Comparison of ENCODE assay signal across 22 cellular contexts in genomic region chr18:10197097-10197496, GRCh38.
DNase-seq lines count a peak whose midpoint lies in the region; ATAC-seq and TF ChIP-seq lines count a peak whose summit lies in the region.
"Had no signal": no experiment of that assay in that cellular context is flagged by ENCODE, and none has a peak within 500 bp of the region (broad histone marks: within the 10 kb centered on the region; RNA-seq: fewer than 3 reads in every experiment).

No MANE protein-coding gene starts in this region.

- DNase-seq in A172 (ENCODE audit: low spot score) (peak; percentile 59), SW480 (ENCODE audit: low spot score) (peak; percentile 95), heart left ventricle (peak in 3 of 5 donors; percentile 47 to 71 (median 62)), mucosa of descending colon (peak in 2 of 3 donors; percentile 23 to 38), NCI-H187 treated with DMSO at 0.1 percent for 48 hours (lab: John Stamatoyannopoulos, UW) (no peak)
- DNase-seq in activated CD4-positive, CD25-positive, alpha-beta regulatory T cell treated with anti-CD3 and anti-CD28 coated beads, Interleukin-2, amount 50 U/mL, for 72 hours = no peak
- no peak for DNase-seq in NK-92 treated with Interleukin-12 subunit alpha and Interleukin-12 subunit beta, amount 100 ng/mL, for 24 hours (lab: John Stamatoyannopoulos, UW)
- DNase-seq: activated CD4-positive, alpha-beta T cell treated with anti-CD3 and anti-CD28 coated beads, Interleukin-2, amount 50 U/mL, for 1 hour; activated naive CD4-positive, alpha-beta T cell treated with anti-CD3 and anti-CD28 coated beads for 36 hours; amygdala; central memory CD4-positive, alpha-beta T cell; dorsolateral prefrontal cortex; foreskin fibroblast; Karpas-422; NCI-H2171; NCI-H524; T-helper 2 cell; WERI-Rb-1 had no signal

- no peaks in the 10 kb centered on the region for H3K36me3 ChIP-seq in heart left ventricle
- H3K36me3 ChIP-seq in mucosa of descending colon (ENCODE audit: low read depth) = no peaks in the 10 kb centered on the region
- H3K36me3 ChIP-seq: neural progenitor cell, WERI-Rb-1 had no signal

- intact Hi-C loops in heart left ventricle (cut with DNase I) (loop anchor here in 1 of 10 donors (10.0 kb wide), 1 partner anchor 62 kb away; no protein-coding TSS in a partner anchor), mucosa of descending colon (cut with DNase I, micrococcal nuclease) (no loop called here)

- WGBS in heart left ventricle, 4 donors = 54 to 70% (median 61%) methylated on average over 11 to 12 of the region's 12 CpGs

- H3K4me3 ChIP-seq in heart left ventricle (no peak overlapping the region), mucosa of descending colon (no peak overlapping the region)
- H3K4me3 ChIP-seq: dorsolateral prefrontal cortex, GM23338, neural progenitor cell had no signal

- no peaks in the 10 kb centered on the region for H3K27me3 ChIP-seq in heart left ventricle
- H3K27me3 ChIP-seq: dorsolateral prefrontal cortex had no signal

- H3K4me1 ChIP-seq in heart left ventricle (peaks cover 0 to 28% (median 5%) of the 10 kb centered on the region in 12 donors), mucosa of descending colon (ENCODE audit: low read depth) (no peaks in the 10 kb centered on the region)

- H3K9me3 ChIP-seq in heart left ventricle (no peaks in the 10 kb centered on the region), mucosa of descending colon (no peaks in the 10 kb centered on the region)

- no peak for TF ChIP-seq CTCF in heart left ventricle (IDR thresholded peaks at IDR 0.05)
- TF ChIP-seq CTCF in mucosa of descending colon (IDR thresholded peaks at IDR 0.05) = no peak

- ATAC-seq in heart left ventricle (peak in 3 of 4 donors; percentile 83 to 87 (median 83)), mucosa of descending colon (peak; percentile 69), HG03097 (IDR thresholded peaks at IDR 0.05; ENCODE audit: low FRiP score, unreplicated experiment) (no peak)
- ATAC-seq: GM23338 had no signal

- H3K27ac ChIP-seq in heart left ventricle = peak overlapping the region in 2 of 12 donors; percentile 10 to 67
- H3K27ac ChIP-seq: dorsolateral prefrontal cortex, epithelial cell of prostate, neural progenitor cell, WERI-Rb-1 had no signal

- TF ChIP-seq POLR2A in heart left ventricle (IDR thresholded peaks at IDR 0.05) = no peak

Comparison
In these comparisons a context has a peak if more than half of its experiments do, and no peak if none do; other contexts are left out.
1. DNase-seq: peak in A172 (single experiment), SW480 (single experiment), heart left ventricle (3 of 5) and mucosa of descending colon (2 of 3); none in activated CD4-positive, CD25-positive, alpha-beta regulatory T cell treated with anti-CD3 and anti-CD28 coated beads, Interleukin-2, amount 50 U/mL, for 72 hours (single experiment), NCI-H187 treated with DMSO at 0.1 percent for 48 hours (single experiment) and NK-92 treated with Interleukin-12 subunit alpha and Interleukin-12 subunit beta, amount 100 ng/mL, for 24 hours (single experiment).